Comparison of ENCODE assay signal across 20 cellular contexts in genomic region chr4:36165256-36166005, GRCh38.
DNase-seq lines count a peak whose midpoint lies in the region; ATAC-seq, FAIRE-seq and TF ChIP-seq lines count a peak whose summit lies in the region.
"Had no signal": no experiment of that assay in that cellular context is flagged by ENCODE, and none has a peak within 500 bp of the region (broad histone marks: within the 10 kb centered on the region; RNA-seq: fewer than 3 reads in every experiment).

No MANE protein-coding gene starts in this region.

- H4K8ac ChIP-seq in IMR-90 (ENCODE audit: low read depth in 2 of 2, low read length in 2 of 2): no peak overlapping the region

- no peaks in the 10 kb centered on the region for H3K79me2 ChIP-seq in astrocyte (ENCODE audit: insufficient read depth, low read length)

- no peak for FAIRE-seq in astrocyte (lab: Jason Lieb, UNC)

- H2AK9ac ChIP-seq in IMR-90 (replicated peaks; ENCODE audit: low read depth, low read length, poor library complexity): no peak overlapping the region

- peak; percentile 28 for DNase-seq in IMR-90
- peak; percentile 51 for DNase-seq in astrocyte (ENCODE audit: low read depth)
- DNase-seq in fibroblast of pulmonary artery (ENCODE audit: low read depth): peak; percentile 40
- DNase-seq in pons (ENCODE audit: low spot score): peak; percentile 85
- DNase-seq in heart right ventricle: no peak
- no peak for DNase-seq in NCI-H748 treated with DMSO at 0.1 percent for 48 hours (lab: John Stamatoyannopoulos, UW)
- DNase-seq: activated CD4-positive, alpha-beta T cell treated with anti-CD3 and anti-CD28 coated beads, Interleukin-2, amount 50 U/mL, for 4 hours; activated naive CD4-positive, alpha-beta T cell; H7; mesendoderm; NCI-H2029 treated with DMSO at 0.1 percent for 48 hours; NCI-H524 treated with DMSO at 0.1 percent for 48 hours; right cardiac atrium; SHP77; stimulated activated naive CD8-positive, alpha-beta T cell treated with anti-CD3 and anti-CD28 coated beads, Interleukin-15, Interleukin-2, amounts not matched to agents 100 U/mL and 50 U/mL, for 24 hours; T-helper 1 cell had no signal

- no peak overlapping the region for H3K4me3 ChIP-seq in IMR-90 (ENCODE audit: insufficient read depth, low read depth, low read length)
- no peak overlapping the region for H3K4me3 ChIP-seq in astrocyte (ENCODE audit: insufficient read depth, low read depth, low read length)
- no peak overlapping the region for H3K4me3 ChIP-seq in fibroblast of pulmonary artery (replicated peaks; ENCODE audit: low read depth, low read length)
- H3K4me3 ChIP-seq in heart right ventricle: no peak overlapping the region

- H2BK20ac ChIP-seq in IMR-90 (ENCODE audit: low read depth, low read length): no peak overlapping the region

- H2AK5ac ChIP-seq in IMR-90 (ENCODE audit: low read depth, low read length): no peak overlapping the region

- H3K36me3 Mint-ChIP-seq in astrocyte (ENCODE audit: low read depth, unreplicated experiment): peaks cover 5% of the 10 kb centered on the region

- H2BK120ac ChIP-seq in IMR-90 (ENCODE audit: low read depth, low read length): no peak overlapping the region

- H4K91ac ChIP-seq in IMR-90 (ENCODE audit: insufficient read depth, low read depth, low read length): no peak overlapping the region

- H2AFZ ChIP-seq in IMR-90 (replicated peaks; ENCODE audit: low read length, poor library complexity): no peak overlapping the region
- no peak overlapping the region for H2AFZ ChIP-seq in astrocyte (ENCODE audit: low read depth, low read length)

- H3K56ac ChIP-seq in IMR-90 (ENCODE audit: extremely low read depth, insufficient read depth, low read length): no peak overlapping the region

- in situ Hi-C loops in IMR-90 (cut with MboI; ENCODE audit: low sequenced_read_pairs): no loop called here

- H4K20me1 ChIP-seq in IMR-90 (ENCODE audit: insufficient read depth, low read length) (no peaks in the 10 kb centered on the region), astrocyte (ENCODE audit: insufficient read depth, low read length) (no peaks in the 10 kb centered on the region)

- no peak overlapping the region for H3K23ac ChIP-seq in IMR-90 (ENCODE audit: low read depth, low read length)

- ATAC-seq in IMR-90 (ENCODE audit: low read depth) (no peak), GM19023 (IDR thresholded peaks at IDR 0.05; ENCODE audit: unreplicated experiment) (no peak), heart right ventricle (no peak), HG03342 (IDR thresholded peaks at IDR 0.05; ENCODE audit: unreplicated experiment) (no peak)
- ATAC-seq: right cardiac atrium; stimulated activated naive CD8-positive, alpha-beta T cell treated with anti-CD3 and anti-CD28 coated beads, Interleukin-15, Interleukin-2, amounts not matched to agents 100 U/mL and 50 U/mL, for 24 hours had no signal

- dilution Hi-C loops in IMR-90 (cut with HindIII; ENCODE audit: low sequenced_read_pairs, unreplicated experiment): no loop called here

- no peaks in the 10 kb centered on the region for H3K9me3 Mint-ChIP-seq in astrocyte (ENCODE audit: unreplicated experiment)

- H3K4me1 Mint-ChIP-seq in astrocyte (ENCODE audit: low read depth, unreplicated experiment): peaks cover 4% of the 10 kb centered on the region

- H3K9me1 ChIP-seq in IMR-90 (ENCODE audit: insufficient read depth, low read length): no peaks in the 10 kb centered on the region

- no peaks in the 10 kb centered on the region for H3K27me3 Mint-ChIP-seq in astrocyte (ENCODE audit: low read depth, unreplicated experiment)

- H3K27me3 ChIP-seq in IMR-90 (ENCODE audit: control insufficient read depth, insufficient read depth, low read length) (no peaks in the 10 kb centered on the region), astrocyte (ENCODE audit: insufficient read depth, low read length) (no peaks in the 10 kb centered on the region), heart right ventricle (no peaks in the 10 kb centered on the region)

- H3K27ac ChIP-seq in IMR-90 (ENCODE audit: insufficient read depth, low read length): no peak overlapping the region
- no peak overlapping the region for H3K27ac ChIP-seq in astrocyte (ENCODE audit: low read depth, low read length)
- no peak overlapping the region for H3K27ac ChIP-seq in heart right ventricle
- H3K27ac ChIP-seq: HL-60, VCaP had no signal

- no peaks in the 10 kb centered on the region for H3K79me1 ChIP-seq in IMR-90 (ENCODE audit: low read depth in 1 of 2, low read length in 2 of 2)

- no peak overlapping the region for H3K27ac Mint-ChIP-seq in astrocyte (ENCODE audit: unreplicated experiment)

- H3K4me3 Mint-ChIP-seq in astrocyte (ENCODE audit: unreplicated experiment): no peak overlapping the region

- H3K4me2 ChIP-seq in IMR-90 (ENCODE audit: low read depth, low read length) (no peak overlapping the region), astrocyte (ENCODE audit: low read length) (no peak overlapping the region)

- CTCF ChIA-PET in IMR-90 (lab: Yijun Ruan, JAX): no interaction called here

- H3K36me3 ChIP-seq in IMR-90 (ENCODE audit: control insufficient read depth, insufficient read depth, low read length) (no peaks in the 10 kb centered on the region), astrocyte (ENCODE audit: insufficient read depth, low read length) (no peaks in the 10 kb centered on the region), heart right ventricle (peaks cover 0 to 34% (median 0%) of the 10 kb centered on the region in 9 donors)

- no peak overlapping the region for H4K5ac ChIP-seq in IMR-90 (ENCODE audit: low read depth, low read length)

- H3K14ac ChIP-seq in IMR-90 (replicated peaks; ENCODE audit: low read depth, low read length): no peak overlapping the region

- no peak overlapping the region for H2BK5ac ChIP-seq in IMR-90 (ENCODE audit: low read depth, low read length, poor library complexity, severe bottlenecking)

- H3K18ac ChIP-seq in IMR-90 (ENCODE audit: low read depth, low read length): no peak overlapping the region

- no CpG with 5 or more reads among the region's 3 CpGs for WGBS in IMR-90 (ENCODE audit: extremely low coverage in 2 of 2, insufficient read length in 1 of 2), 2 experiments
- WGBS in heart right ventricle, 2 donors: 59 to 62% methylated on average over 3 of the region's 3 CpGs

- TF ChIP-seq RAD21 in IMR-90 (IDR thresholded peaks at IDR 0.05; ENCODE audit: low read length): no peak

- H3K4me1 ChIP-seq in IMR-90 (ENCODE audit: control insufficient read depth, insufficient read depth, low read length): no peaks in the 10 kb centered on the region
- H3K4me1 ChIP-seq in astrocyte (ENCODE audit: insufficient read depth, low read length): no peaks in the 10 kb centered on the region
- no peaks in the 10 kb centered on the region for H3K4me1 ChIP-seq in heart right ventricle

- H3K9me3 ChIP-seq in IMR-90 (ENCODE audit: control insufficient read depth, insufficient read depth, low read length) (no peaks in the 10 kb centered on the region), astrocyte (ENCODE audit: insufficient read depth, low read depth, low read length) (no peaks in the 10 kb centered on the region), heart right ventricle (no peaks in the 10 kb centered on the region)

- no TSS peak for BruUV-seq in IMR-90 (replicated peaks; lab: Mats Ljungman, UMichigan)

- POLR2A ChIA-PET in IMR-90 (lab: Charles Lee; ENCODE audit: unreplicated experiment): no interaction called here

- no peak overlapping the region for H3K9ac ChIP-seq in IMR-90 (ENCODE audit: low read depth, low read length)
- H3K9ac ChIP-seq in astrocyte (ENCODE audit: low read length): no peak overlapping the region

- TF ChIP-seq CTCF in IMR-90 (conservative IDR thresholded peaks at IDR 0.05; ENCODE audit: low read depth, low read length): no peak
- no peak for TF ChIP-seq CTCF in astrocyte (IDR thresholded peaks at IDR 0.05; ENCODE audit: insufficient read depth, low read depth, low read length)
- no peak for TF ChIP-seq CTCF in fibroblast of pulmonary artery (IDR thresholded peaks at IDR 0.05; ENCODE audit: low read length, missing control alignments)
- TF ChIP-seq CTCF in heart right ventricle (IDR thresholded peaks at IDR 0.05): no peak

- H2BK15ac ChIP-seq in IMR-90 (ENCODE audit: low read depth, low read length): no peak overlapping the region

- no peak overlapping the region for H3K4ac ChIP-seq in IMR-90 (ENCODE audit: low read depth, low read length)

- no peak for TF ChIP-seq POLR2A in IMR-90 (IDR thresholded peaks at IDR 0.05; ENCODE audit: low read depth, low read length)

- intact Hi-C loops in IMR-90 (cut with micrococcal nuclease): no loop called here
- intact Hi-C loops in heart right ventricle (cut with DNase I): no loop called here

TF ChIP-seq in IMR-90, 13 proteins besides CTCF, POLR2A, EP300 and RAD21 (continues in another document):
- no peak for TF ChIP-seq RCOR1 (IDR thresholded peaks at IDR 0.05; ENCODE audit: insufficient replicate concordance, low read length)
- TF ChIP-seq FOS (IDR thresholded peaks at IDR 0.05; ENCODE audit: low read depth, low read length): no peak
- no peak for TF ChIP-seq BHLHE40 (IDR thresholded peaks at IDR 0.05; ENCODE audit: low read depth, low read length)
- TF ChIP-seq CHD1 (IDR thresholded peaks at IDR 0.05; ENCODE audit: low read depth, low read length): no peak
- TF ChIP-seq MAFK (IDR thresholded peaks at IDR 0.05; ENCODE audit: low read depth, low read length): no peak
- TF ChIP-seq ELK1 (IDR thresholded peaks at IDR 0.05; ENCODE audit: borderline replicate concordance, low read depth, low read length): no peak
- TF ChIP-seq MAZ (IDR thresholded peaks at IDR 0.05; ENCODE audit: borderline replicate concordance, low read depth, low read length): no peak
- TF ChIP-seq SMC3 (IDR thresholded peaks at IDR 0.05; ENCODE audit: low read depth, low read length): no peak
- TF ChIP-seq MXI1 (IDR thresholded peaks at IDR 0.05; ENCODE audit: borderline replicate concordance, low read depth, low read length): no peak
- TF ChIP-seq NFE2L2 (IDR thresholded peaks at IDR 0.05; ENCODE audit: low read depth, low read length): no peak
- TF ChIP-seq USF2 (IDR thresholded peaks at IDR 0.05; ENCODE audit: low read depth, low read length): no peak

Comparison
In these comparisons a context has a peak if more than half of its experiments do, and no peak if none do; other contexts are left out.
1. DNase-seq: peak in IMR-90 (single experiment), astrocyte (single experiment), fibroblast of pulmonary artery (single experiment) and pons (single experiment); none in heart right ventricle (0 of 2) and NCI-H748 treated with DMSO at 0.1 percent for 48 hours (single experiment).